ENCODE assay signal across 25 cellular contexts in the genomic region with DNA sequence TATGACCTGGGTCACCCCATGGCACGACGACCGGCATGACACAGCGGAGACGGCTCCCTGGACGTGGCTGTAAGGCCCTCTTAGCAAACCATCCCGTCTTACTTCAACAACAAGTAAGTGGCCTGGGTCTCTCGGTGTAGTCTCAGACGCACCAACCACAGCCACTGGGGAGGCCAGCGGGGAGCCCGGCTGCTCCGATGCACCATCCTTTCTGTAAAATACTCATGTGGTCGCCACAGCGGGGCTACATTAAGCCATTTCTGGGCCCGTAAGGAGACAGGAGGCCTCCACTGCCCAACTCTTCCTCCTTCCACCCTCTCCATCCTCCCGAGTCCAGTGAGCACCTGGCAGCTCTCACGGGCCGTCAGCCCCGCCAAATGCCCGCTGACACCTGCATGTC. TPM values are rescaled to one million over a fixed set of nuclear protein-coding genes. Genes with fewer than 3 reads are reported as not detected.
"Had no signal": no experiment of that assay in that cellular context is flagged by ENCODE, and none has a peak within 500 bp of the region (broad histone marks: within the 10 kb centered on the region; RNA-seq: fewer than 3 reads in every experiment).

No MANE protein-coding gene starts in this region.

- H3K27me3 ChIP-seq: testis had no signal

- H3K9me3 Mint-ChIP-seq: activated CD4-positive, alpha-beta memory T cell treated with anti-CD3 and anti-CD28 coated beads for 36 hours; activated T-helper 17 cell treated with anti-CD3 and anti-CD28 coated beads, Interleukin-2, amount 50 U/mL, for 72 hours; stimulated activated naive CD8-positive, alpha-beta T cell treated with anti-CD3 and anti-CD28 coated beads, Interleukin-15, amount 100 ng/mL, for 72 hours; type B pancreatic cell had no signal

- H3K4me3 ChIP-seq: coronary artery, testis had no signal

- H3K4me3 Mint-ChIP-seq: activated CD4-positive, alpha-beta memory T cell treated with anti-CD3 and anti-CD28 coated beads for 36 hours; activated T-helper 17 cell treated with anti-CD3 and anti-CD28 coated beads, Interleukin-2, amount 50 U/mL, for 72 hours; stimulated activated naive CD8-positive, alpha-beta T cell treated with anti-CD3 and anti-CD28 coated beads, Interleukin-15, amount 100 ng/mL, for 72 hours; type B pancreatic cell had no signal

- H3K27me3 Mint-ChIP-seq: activated CD4-positive, alpha-beta memory T cell treated with anti-CD3 and anti-CD28 coated beads for 36 hours; activated T-helper 17 cell treated with anti-CD3 and anti-CD28 coated beads, Interleukin-2, amount 50 U/mL, for 72 hours; progenitor cell of endocrine pancreas; stimulated activated naive CD8-positive, alpha-beta T cell treated with anti-CD3 and anti-CD28 coated beads, Interleukin-15, amount 100 ng/mL, for 72 hours; type B pancreatic cell had no signal

- DNase-seq: activated CD4-positive, alpha-beta memory T cell treated with anti-CD3 and anti-CD28 coated beads for 36 hours; activated CD4-positive, alpha-beta T cell treated with anti-CD3 and anti-CD28 coated beads for 4 hours; activated naive CD4-positive, alpha-beta T cell; activated T-cell treated with anti-CD3 and anti-CD28 coated beads for 4 hours; aorta; head of caudate nucleus; kidney; mammary epithelial cell; stimulated activated CD4-positive, alpha-beta T cell treated with anti-CD3 and anti-CD28 coated beads, Interleukin-12 subunit alpha, Interleukin-12 subunit beta, amount 100 ng/mL, for 4 hours; stimulated activated CD4-positive, alpha-beta T cell treated with anti-CD3 and anti-CD28 coated beads, Interleukin-1b, Interleukin-23, amount 100 ng/mL, for 48 hours; stimulated activated naive CD8-positive, alpha-beta T cell treated with anti-CD3 and anti-CD28 coated beads, Interleukin-15, amount 100 ng/mL, for 72 hours; testis had no signal

- H3K27ac ChIP-seq: coronary artery, testis had no signal

- H3K9me3 ChIP-seq: testis had no signal

- FAIRE-seq: endometrium, frontal cortex, kidney, TTC549 had no signal

- H3K36me3 Mint-ChIP-seq: type B pancreatic cell had no signal

- ATAC-seq: activated T-helper 17 cell treated with anti-CD3 and anti-CD28 coated beads, Interleukin-2, amount 50 U/mL, for 72 hours; left lobe of liver; stimulated activated naive CD8-positive, alpha-beta T cell treated with anti-CD3 and anti-CD28 coated beads, Interleukin-15, amount 100 ng/mL, for 72 hours had no signal

- H3K27ac Mint-ChIP-seq: activated CD4-positive, alpha-beta memory T cell treated with anti-CD3 and anti-CD28 coated beads for 36 hours; activated T-helper 17 cell treated with anti-CD3 and anti-CD28 coated beads, Interleukin-2, amount 50 U/mL, for 72 hours; progenitor cell of endocrine pancreas; type B pancreatic cell had no signal

RNA-seq across cellular contexts. Expression of a gene that starts 36.0 kb away (rescaled TPM):
- total RNA-seq: activated CD4-positive, alpha-beta memory T cell treated with anti-CD3 and anti-CD28 coated beads for 36 hours; aorta; frontal cortex; kidney; left lobe of liver; mammary epithelial cell; myocyte; omental fat pad; progenitor cell of endocrine pancreas; T-helper 2 cell treated with Interferon-gamma antibody and Interleukin-4, amounts not matched to agents 100 ng/mL and 5 ng/mL, for 36 hours had no signal
- polyA plus RNA-seq: aorta, esophagus, mammary epithelial cell, neural cell had no signal
